31 cellular contexts compared by ENCODE assay signal in the genomic region with DNA sequence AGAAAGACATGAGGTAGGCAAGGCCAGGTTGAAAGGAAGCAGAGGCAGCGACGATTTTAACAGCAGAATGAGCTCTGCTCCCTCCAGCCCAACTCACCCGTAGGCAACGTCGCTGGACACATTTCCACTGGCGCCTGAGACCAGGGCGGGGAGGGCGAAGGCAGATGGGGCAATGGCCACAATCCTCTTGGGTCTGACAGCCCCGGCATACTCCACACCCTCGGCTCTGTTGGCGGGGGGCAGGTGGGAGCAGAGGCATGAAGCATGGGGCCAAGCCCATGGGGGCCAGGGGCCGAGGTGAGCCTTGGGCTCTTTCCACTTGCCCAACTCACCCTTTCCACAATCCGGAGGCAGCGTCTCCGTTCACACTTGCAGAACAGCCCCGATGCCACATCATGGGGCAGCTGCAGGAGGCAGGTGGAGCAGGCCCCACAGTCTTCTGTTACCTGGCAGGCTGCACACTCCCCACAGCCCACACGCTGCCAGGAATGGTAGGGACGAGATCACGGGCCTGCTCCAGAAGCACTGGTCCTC. TPM values are rescaled to one million over a fixed set of nuclear protein-coding genes. Genes with fewer than 3 reads are reported as not detected.
"Had no signal": no experiment of that assay in that cellular context is flagged by ENCODE, and none has a peak within 500 bp of the region (broad histone marks: within the 10 kb centered on the region; RNA-seq: fewer than 3 reads in every experiment).

No MANE protein-coding gene starts in this region.

- H3K9me3 Mint-ChIP-seq: memory B cell; mesothelial cell of epicardium; natural killer cell treated with Interleukin-12 subunit alpha and Interleukin-12 subunit beta and Interleukin-15 and Interleukin-18, amount 100 ng/mL, for 72 hours; neural progenitor cell; stimulated activated memory B cell treated with anti-CD40 and anti-IgM and Interleukin-4, amounts not matched to agents 10 μg/mL and 1 μg/mL and 100 μg/mL, for 72 hours; stimulated activated naive CD8-positive, alpha-beta T cell treated with anti-CD3 and anti-CD28 coated beads, Interleukin-15, amount 100 ng/mL, for 72 hours had no signal

- H3K27ac ChIP-seq: coronary artery, dorsolateral prefrontal cortex, esophagus squamous epithelium, gastroesophageal sphincter, hepatocyte, left ventricle myocardium inferior, lower lobe of right lung, neural progenitor cell, parathyroid adenoma, prostate gland, spleen, testis, tibial nerve, upper lobe of right lung, vagina had no signal

- H3K9me3 ChIP-seq: esophagus squamous epithelium, gastroesophageal sphincter, left ventricle myocardium inferior, lower lobe of right lung, prostate gland, spleen, testis, tibial nerve, upper lobe of right lung, vagina had no signal

- DNase-seq: dorsolateral prefrontal cortex; effector memory CD4-positive, alpha-beta T cell; esophagus squamous epithelium; foreskin fibroblast; glutamatergic neuron; kidney; left cardiac atrium; left ventricle myocardium inferior; lower lobe of right lung; occipital lobe; spleen; stimulated activated CD4-positive, alpha-beta T cell treated with anti-CD3 and anti-CD28 coated beads, Interleukin-15, amount 100 ng/mL, for 24 hours; stimulated activated CD4-positive, alpha-beta T cell treated with anti-CD3 and anti-CD28 coated beads, Interleukin-1b, Interleukin-23, amount 100 ng/mL, for 48 hours; stimulated activated CD4-positive, alpha-beta T cell treated with anti-CD3 and anti-CD28 coated beads, Interleukin-4, amount 100 ng/mL, for 24 hours; stimulated activated naive CD8-positive, alpha-beta T cell treated with anti-CD3 and anti-CD28 coated beads, Interleukin-15, amount 100 ng/mL, for 72 hours; testis; upper lobe of right lung had no signal

- ATAC-seq: gastroesophageal sphincter; lower lobe of right lung; natural killer cell treated with Interleukin-12 subunit alpha and Interleukin-12 subunit beta and Interleukin-15 and Interleukin-18, amount 100 ng/mL, for 72 hours; sciatic nerve; stimulated activated memory B cell treated with anti-CD40 and anti-IgM and Interleukin-4, amounts not matched to agents 10 μg/mL and 1 μg/mL and 100 μg/mL, for 72 hours; stimulated activated naive CD8-positive, alpha-beta T cell treated with anti-CD3 and anti-CD28 coated beads, Interleukin-15, amount 100 ng/mL, for 72 hours; upper lobe of right lung had no signal

- H3K4me3 ChIP-seq: coronary artery, dorsolateral prefrontal cortex, esophagus squamous epithelium, gastroesophageal sphincter, hepatocyte, left ventricle myocardium inferior, lower lobe of right lung, neural progenitor cell, prostate gland, spleen, testis, tibial nerve, upper lobe of right lung, vagina had no signal

- H3K4me3 Mint-ChIP-seq: memory B cell; mesothelial cell of epicardium; natural killer cell treated with Interleukin-12 subunit alpha and Interleukin-12 subunit beta and Interleukin-15 and Interleukin-18, amount 100 ng/mL, for 72 hours; neural progenitor cell; stimulated activated memory B cell treated with anti-CD40 and anti-IgM and Interleukin-4, amounts not matched to agents 10 μg/mL and 1 μg/mL and 100 μg/mL, for 72 hours; stimulated activated naive CD8-positive, alpha-beta T cell treated with anti-CD3 and anti-CD28 coated beads, Interleukin-15, amount 100 ng/mL, for 72 hours had no signal

- H3K27me3 ChIP-seq: dorsolateral prefrontal cortex, esophagus squamous epithelium, gastroesophageal sphincter, hepatocyte, neural progenitor cell, spleen, testis, tibial nerve, upper lobe of right lung, vagina had no signal

- H3K27ac Mint-ChIP-seq: memory B cell; mesothelial cell of epicardium; natural killer cell treated with Interleukin-12 subunit alpha and Interleukin-12 subunit beta and Interleukin-15 and Interleukin-18, amount 100 ng/mL, for 72 hours; neural progenitor cell; stimulated activated memory B cell treated with anti-CD40 and anti-IgM and Interleukin-4, amounts not matched to agents 10 μg/mL and 1 μg/mL and 100 μg/mL, for 72 hours had no signal

- H3K27me3 Mint-ChIP-seq: memory B cell; natural killer cell treated with Interleukin-12 subunit alpha and Interleukin-12 subunit beta and Interleukin-15 and Interleukin-18, amount 100 ng/mL, for 72 hours; stimulated activated memory B cell treated with anti-CD40 and anti-IgM and Interleukin-4, amounts not matched to agents 10 μg/mL and 1 μg/mL and 100 μg/mL, for 72 hours; stimulated activated naive CD8-positive, alpha-beta T cell treated with anti-CD3 and anti-CD28 coated beads, Interleukin-15, amount 100 ng/mL, for 72 hours had no signal

RNA-seq across cellular contexts. Expression of gene CFAP53, which starts 9.3 kb away (rescaled TPM):
- total RNA-seq: skeletal muscle tissue, upper lobe of right lung, vagina had no signal
